ENCODE assay signal across 10 cellular contexts in genomic region chr10:62992145-62992721, GRCh38.
DNase-seq lines count a peak whose midpoint lies in the region; ATAC-seq, FAIRE-seq and TF ChIP-seq lines count a peak whose summit lies in the region.
"Had no signal": no experiment of that assay in that cellular context is flagged by ENCODE, and none has a peak within 500 bp of the region (broad histone marks: within the 10 kb centered on the region; RNA-seq: fewer than 3 reads in every experiment).

No MANE protein-coding gene starts in this region.

- H3K4me3 ChIP-seq in bronchial epithelial cell (ENCODE audit: low read depth, low read length) = no peak overlapping the region
- H3K4me3 ChIP-seq: right lobe of liver had no signal

- intact Hi-C loops in activated CD8-positive, alpha-beta T cell treated with anti-CD3 and anti-CD28 coated beads for 36 hours (cut with micrococcal nuclease) = no loop called here

- H3K4me1 Mint-ChIP-seq in activated CD8-positive, alpha-beta T cell treated with anti-CD3 and anti-CD28 coated beads for 36 hours (ENCODE audit: low read depth) = peaks cover 61% of the 10 kb centered on the region
- peaks cover 11% of the 10 kb centered on the region for H3K4me1 Mint-ChIP-seq in activated CD8-positive, alpha-beta T cell treated with anti-CD3 and anti-CD28 coated beads, Interleukin-2, amount 10 ng/mL, durations not matched to agents 7 days and 5 days (ENCODE audit: low read depth)
- H3K4me1 Mint-ChIP-seq in stimulated activated effector memory CD8-positive, alpha-beta T cell treated with anti-CD3 and anti-CD28 coated beads, Interleukin-12 subunit alpha, Interleukin-12 subunit beta, amount 100 ng/mL, for 72 hours = peaks cover 30% of the 10 kb centered on the region

- ATAC-seq in activated CD8-positive, alpha-beta T cell treated with anti-CD3 and anti-CD28 coated beads for 36 hours = peak; percentile 23
- ATAC-seq in activated CD8-positive, alpha-beta T cell treated with anti-CD3 and anti-CD28 coated beads, Interleukin-2, amount 10 ng/mL, durations not matched to agents 7 days and 5 days = no peak
- ATAC-seq in HG02885 (IDR thresholded peaks at IDR 0.05; ENCODE audit: poor library complexity, unreplicated experiment) (peak; percentile 86), GM19328 (IDR thresholded peaks at IDR 0.05; ENCODE audit: unreplicated experiment) (no peak), HG02970 (IDR thresholded peaks at IDR 0.05; ENCODE audit: low FRiP score, unreplicated experiment) (no peak)
- ATAC-seq in stimulated activated effector memory CD8-positive, alpha-beta T cell treated with anti-CD3 and anti-CD28 coated beads, Interleukin-12 subunit alpha, Interleukin-12 subunit beta, amount 100 ng/mL, for 72 hours = no peak
- ATAC-seq: right lobe of liver had no signal

- H3K36me3 ChIP-seq in bronchial epithelial cell (ENCODE audit: control insufficient read depth, insufficient read depth, low read length) = no peaks in the 10 kb centered on the region
- H3K36me3 ChIP-seq: right lobe of liver had no signal

- no peaks in the 10 kb centered on the region for H3K9me3 Mint-ChIP-seq in activated CD8-positive, alpha-beta T cell treated with anti-CD3 and anti-CD28 coated beads for 36 hours
- no peaks in the 10 kb centered on the region for H3K9me3 Mint-ChIP-seq in activated CD8-positive, alpha-beta T cell treated with anti-CD3 and anti-CD28 coated beads, Interleukin-2, amount 10 ng/mL, durations not matched to agents 7 days and 5 days (ENCODE audit: insufficient read depth)
- H3K9me3 Mint-ChIP-seq in stimulated activated effector memory CD8-positive, alpha-beta T cell treated with anti-CD3 and anti-CD28 coated beads, Interleukin-12 subunit alpha, Interleukin-12 subunit beta, amount 100 ng/mL, for 72 hours = no peaks in the 10 kb centered on the region

- H3K36me3 Mint-ChIP-seq in activated CD8-positive, alpha-beta T cell treated with anti-CD3 and anti-CD28 coated beads for 36 hours (ENCODE audit: low read depth) = peaks cover 2% of the 10 kb centered on the region
- H3K36me3 Mint-ChIP-seq in activated CD8-positive, alpha-beta T cell treated with anti-CD3 and anti-CD28 coated beads, Interleukin-2, amount 10 ng/mL, durations not matched to agents 7 days and 5 days (ENCODE audit: low read depth) = no peaks in the 10 kb centered on the region
- peaks cover 13% of the 10 kb centered on the region for H3K36me3 Mint-ChIP-seq in stimulated activated effector memory CD8-positive, alpha-beta T cell treated with anti-CD3 and anti-CD28 coated beads, Interleukin-12 subunit alpha, Interleukin-12 subunit beta, amount 100 ng/mL, for 72 hours

- DNase-seq in activated CD8-positive, alpha-beta T cell treated with anti-CD3 and anti-CD28 coated beads for 36 hours = peak; percentile 7
- no peak for DNase-seq in activated CD8-positive, alpha-beta T cell treated with anti-CD3 and anti-CD28 coated beads, Interleukin-2, amount 10 ng/mL, durations not matched to agents 7 days and 5 days
- peak; percentile 57 for DNase-seq in bronchial epithelial cell (ENCODE audit: low read depth)
- no peak for DNase-seq in stimulated activated effector memory CD8-positive, alpha-beta T cell treated with anti-CD3 and anti-CD28 coated beads, Interleukin-12 subunit alpha, Interleukin-12 subunit beta, amount 100 ng/mL, for 72 hours (ENCODE audit: low spot score in 2 of 2)
- no peak for DNase-seq in 8988T
- DNase-seq: NCI-H446, right lobe of liver had no signal

- CTCF ChIA-PET in activated CD8-positive, alpha-beta T cell treated with anti-CD3 and anti-CD28 coated beads for 36 hours (lab: Charles Lee) = interaction anchor here (1.2 kb wide), 1 partner anchor 142 kb away, joined by 3 read pairs; no protein-coding TSS in a partner anchor
- CTCF ChIA-PET in activated CD8-positive, alpha-beta T cell treated with anti-CD3 and anti-CD28 coated beads, Interleukin-2, amount 10 ng/mL, durations not matched to agents 7 days and 5 days (lab: Charles Lee) = no interaction called here

- H3K4me3 Mint-ChIP-seq in activated CD8-positive, alpha-beta T cell treated with anti-CD3 and anti-CD28 coated beads for 36 hours = peak overlapping the region; percentile 54
- no peak overlapping the region for H3K4me3 Mint-ChIP-seq in activated CD8-positive, alpha-beta T cell treated with anti-CD3 and anti-CD28 coated beads, Interleukin-2, amount 10 ng/mL, durations not matched to agents 7 days and 5 days
- H3K4me3 Mint-ChIP-seq in stimulated activated effector memory CD8-positive, alpha-beta T cell treated with anti-CD3 and anti-CD28 coated beads, Interleukin-12 subunit alpha, Interleukin-12 subunit beta, amount 100 ng/mL, for 72 hours = peak overlapping the region; percentile 31

- peaks cover 4% of the 10 kb centered on the region for H3K27me3 Mint-ChIP-seq in activated CD8-positive, alpha-beta T cell treated with anti-CD3 and anti-CD28 coated beads for 36 hours
- H3K27me3 Mint-ChIP-seq in activated CD8-positive, alpha-beta T cell treated with anti-CD3 and anti-CD28 coated beads, Interleukin-2, amount 10 ng/mL, durations not matched to agents 7 days and 5 days (ENCODE audit: low read depth) = no peaks in the 10 kb centered on the region

- POLR2A ChIA-PET in activated CD8-positive, alpha-beta T cell treated with anti-CD3 and anti-CD28 coated beads for 36 hours (lab: Charles Lee) = no interaction called here
- POLR2A ChIA-PET in activated CD8-positive, alpha-beta T cell treated with anti-CD3 and anti-CD28 coated beads, Interleukin-2, amount 10 ng/mL, durations not matched to agents 7 days and 5 days (lab: Charles Lee) = interaction anchor here (0.5 kb wide), 1 partner anchor 313 kb away, joined by 5 read pairs; no protein-coding TSS in a partner anchor

- no peak for TF ChIP-seq CTCF in activated CD8-positive, alpha-beta T cell treated with anti-CD3 and anti-CD28 coated beads for 36 hours (IDR thresholded peaks at IDR 0.05)
- no peak for TF ChIP-seq CTCF in bronchial epithelial cell (IDR thresholded peaks at IDR 0.05; ENCODE audit: insufficient read depth, low read length, severe bottlenecking)

- no peak for FAIRE-seq in bronchial epithelial cell (lab: Jason Lieb, UNC)

- H3K27ac Mint-ChIP-seq in activated CD8-positive, alpha-beta T cell treated with anti-CD3 and anti-CD28 coated beads for 36 hours = peak overlapping the region; percentile 95
- no peak overlapping the region for H3K27ac Mint-ChIP-seq in activated CD8-positive, alpha-beta T cell treated with anti-CD3 and anti-CD28 coated beads, Interleukin-2, amount 10 ng/mL, durations not matched to agents 7 days and 5 days
- peak overlapping the region; percentile 82 for H3K27ac Mint-ChIP-seq in stimulated activated effector memory CD8-positive, alpha-beta T cell treated with anti-CD3 and anti-CD28 coated beads, Interleukin-12 subunit alpha, Interleukin-12 subunit beta, amount 100 ng/mL, for 72 hours

- H3K27me3 ChIP-seq in bronchial epithelial cell (ENCODE audit: control insufficient read depth, insufficient read depth, low read length) = no peaks in the 10 kb centered on the region
- H3K27me3 ChIP-seq: right lobe of liver had no signal

Comparison
In these comparisons a context has a peak if more than half of its experiments do, and no peak if none do; other contexts are left out.
1. ATAC-seq: peak in activated CD8-positive, alpha-beta T cell treated with anti-CD3 and anti-CD28 coated beads for 36 hours (single experiment) and HG02885 (single experiment); none in activated CD8-positive, alpha-beta T cell treated with anti-CD3 and anti-CD28 coated beads, Interleukin-2, amount 10 ng/mL, durations not matched to agents 7 days and 5 days (single experiment), stimulated activated effector memory CD8-positive, alpha-beta T cell treated with anti-CD3 and anti-CD28 coated beads, Interleukin-12 subunit alpha, Interleukin-12 subunit beta, amount 100 ng/mL, for 72 hours (single experiment), GM19328 (single experiment) and HG02970 (single experiment).
2. DNase-seq: peak in activated CD8-positive, alpha-beta T cell treated with anti-CD3 and anti-CD28 coated beads for 36 hours (single experiment) and bronchial epithelial cell (single experiment); none in activated CD8-positive, alpha-beta T cell treated with anti-CD3 and anti-CD28 coated beads, Interleukin-2, amount 10 ng/mL, durations not matched to agents 7 days and 5 days (single experiment), stimulated activated effector memory CD8-positive, alpha-beta T cell treated with anti-CD3 and anti-CD28 coated beads, Interleukin-12 subunit alpha, Interleukin-12 subunit beta, amount 100 ng/mL, for 72 hours (0 of 2) and 8988T (single experiment).